ENCODE assay signal across 8 cellular contexts in the genomic region with DNA sequence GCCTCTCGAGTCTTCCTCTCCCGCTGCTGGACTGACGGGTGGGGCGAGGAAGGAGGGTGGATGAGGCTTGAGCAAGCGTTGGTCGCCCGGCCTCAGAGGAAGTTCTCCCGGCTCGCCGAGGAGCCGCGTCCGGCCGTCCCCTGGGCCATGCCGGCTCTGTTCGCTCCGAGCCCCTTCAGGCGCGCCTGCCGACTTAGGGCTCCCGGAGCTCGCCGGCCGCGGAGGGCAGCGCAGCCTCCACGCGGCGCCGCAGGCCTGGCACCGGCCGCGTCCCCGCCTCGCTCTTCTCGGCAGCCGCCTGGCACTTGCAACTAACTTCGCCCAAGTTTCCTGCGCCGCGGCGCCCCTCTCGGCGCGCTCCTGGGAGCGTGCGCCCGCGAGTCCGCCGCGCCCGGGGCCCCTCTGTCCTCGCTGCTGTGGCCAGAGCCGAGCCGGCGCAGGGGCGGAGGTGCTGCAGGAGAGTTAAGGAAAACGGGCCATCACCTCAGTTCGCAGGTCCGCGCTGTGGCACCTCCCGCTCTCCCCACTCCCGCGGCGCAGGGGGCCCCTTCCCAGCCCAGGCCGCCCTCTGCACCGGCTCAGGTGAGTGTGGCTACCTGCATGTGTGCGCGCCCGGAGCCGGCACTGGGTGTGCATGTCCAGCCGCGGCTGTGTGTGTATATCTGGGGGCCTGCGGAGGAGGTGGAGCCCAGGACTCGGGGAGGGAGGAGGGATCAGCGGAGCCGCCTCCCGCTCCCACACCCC. TPM values are rescaled to one million over a fixed set of nuclear protein-coding genes. Genes with fewer than 3 reads are reported as not detected.
DNase-seq lines count a peak whose midpoint lies in the region; ATAC-seq and TF ChIP-seq lines count a peak whose summit lies in the region.

No MANE protein-coding gene starts in this region.

- peak overlapping the region; percentile 37 for H3K4me3 Mint-ChIP-seq in stimulated activated effector memory CD8-positive, alpha-beta T cell treated with anti-CD3 and anti-CD28 coated beads, Interleukin-12 subunit alpha, Interleukin-12 subunit beta, amount 100 ng/mL, for 72 hours

- no peaks in the 10 kb centered on the region for H3K36me3 ChIP-seq in BJ (ENCODE audit: control insufficient read depth, insufficient read depth, low read length)

- H3K4me3 ChIP-seq in BJ (ENCODE audit: low read depth, low read length) (no peak overlapping the region), HL-60 (replicated peaks; ENCODE audit: insufficient read depth, low read length) (peak overlapping the region; percentile 2)

- POLR2A ChIA-PET in BJ (lab: Charles Lee) = no interaction called here

- peaks cover 3% of the 10 kb centered on the region for H3K4me1 Mint-ChIP-seq in stimulated activated effector memory CD8-positive, alpha-beta T cell treated with anti-CD3 and anti-CD28 coated beads, Interleukin-12 subunit alpha, Interleukin-12 subunit beta, amount 100 ng/mL, for 72 hours

- H3K27ac Mint-ChIP-seq in stimulated activated effector memory CD8-positive, alpha-beta T cell treated with anti-CD3 and anti-CD28 coated beads, Interleukin-12 subunit alpha, Interleukin-12 subunit beta, amount 100 ng/mL, for 72 hours = no peak overlapping the region

- peak; percentile 4 for DNase-seq in BJ (ENCODE audit: low read depth)
- DNase-seq in HL-60 (ENCODE audit: low read depth in 1 of 2, low spot score in 1 of 2) = peak in 1 of 2 experiments; percentile 23
- DNase-seq in anterior cingulate cortex (lab: John Stamatoyannopoulos, UW) = peak in 43 of 58 donors; percentile 11 to 78 (median 49)
- DNase-seq in islet precursor cell = peak; percentile 72
- no peak for DNase-seq in stimulated activated effector memory CD8-positive, alpha-beta T cell treated with anti-CD3 and anti-CD28 coated beads, Interleukin-12 subunit alpha, Interleukin-12 subunit beta, amount 100 ng/mL, for 72 hours (ENCODE audit: low spot score in 2 of 2)

- peak; percentile 35 for ATAC-seq in stimulated activated effector memory CD8-positive, alpha-beta T cell treated with anti-CD3 and anti-CD28 coated beads, Interleukin-12 subunit alpha, Interleukin-12 subunit beta, amount 100 ng/mL, for 72 hours
- ATAC-seq in GM18519 (IDR thresholded peaks at IDR 0.05; ENCODE audit: low FRiP score, unreplicated experiment) = no peak
- no peak for ATAC-seq in GM21786 (IDR thresholded peaks at IDR 0.05; ENCODE audit: unreplicated experiment)
- ATAC-seq in GM19023 (IDR thresholded peaks at IDR 0.05; ENCODE audit: unreplicated experiment) = no peak

- H3K36me3 Mint-ChIP-seq in stimulated activated effector memory CD8-positive, alpha-beta T cell treated with anti-CD3 and anti-CD28 coated beads, Interleukin-12 subunit alpha, Interleukin-12 subunit beta, amount 100 ng/mL, for 72 hours = peaks cover under 1% of the 10 kb centered on the region

- CTCF ChIA-PET in BJ (lab: Yijun Ruan, JAX) = no interaction called here

- H3K27me3 ChIP-seq in BJ (ENCODE audit: control insufficient read depth, insufficient read depth, low read length) (peaks cover 33% of the 10 kb centered on the region), HL-60 (ENCODE audit: insufficient read depth, poor library complexity, severe bottlenecking) (peaks cover 78% of the 10 kb centered on the region)

- no peak overlapping the region for H3K27ac ChIP-seq in HL-60 (replicated peaks)

- TF ChIP-seq CTCF in BJ (IDR thresholded peaks at IDR 0.05; ENCODE audit: insufficient read depth, low read depth, low read length) (no peak), HL-60 (IDR thresholded peaks at IDR 0.05; ENCODE audit: insufficient read depth, low read length) (no peak)

- no peaks in the 10 kb centered on the region for H3K9me3 Mint-ChIP-seq in stimulated activated effector memory CD8-positive, alpha-beta T cell treated with anti-CD3 and anti-CD28 coated beads, Interleukin-12 subunit alpha, Interleukin-12 subunit beta, amount 100 ng/mL, for 72 hours

RNA-seq across cellular contexts. Expression of a gene that starts 0.6 kb away (rescaled TPM):
- not detected in 2 replicates for polyA plus RNA-seq in BJ (2011; rRNA removed)
- polyA minus RNA-seq in BJ (2011; rRNA and poly(A)+ RNA removed) = not detected in 2 replicates

Comparison
In these comparisons a context has a peak if more than half of its experiments do, and no peak if none do; other contexts are left out.
1. DNase-seq: peak in BJ (single experiment), anterior cingulate cortex (43 of 58) and islet precursor cell (single experiment); none in stimulated activated effector memory CD8-positive, alpha-beta T cell treated with anti-CD3 and anti-CD28 coated beads, Interleukin-12 subunit alpha, Interleukin-12 subunit beta, amount 100 ng/mL, for 72 hours (0 of 2).